18 cellular contexts compared by ENCODE assay signal in genomic region chr9:89747589-89747988, GRCh38.
"Had no signal": no experiment of that assay in that cellular context is flagged by ENCODE, and none has a peak within 500 bp of the region (broad histone marks: within the 10 kb centered on the region; RNA-seq: fewer than 3 reads in every experiment).

No MANE protein-coding gene starts in this region.

- H3K9me3 Mint-ChIP-seq: activated B cell treated with CpG ODN at 0.5 μM for 24 hours; dendritic cell treated with granulocyte-macrophage colony-stimulating factor and Interleukin-4, amounts not matched to agents 40 ng/mL and 50 ng/mL, for 4 days; stimulated activated naive CD8-positive, alpha-beta T cell treated with anti-CD3 and anti-CD28 coated beads, Interleukin-15, amount 100 ng/mL, for 72 hours had no signal

- H3K36me3 Mint-ChIP-seq: activated CD4-positive, alpha-beta memory T cell treated with anti-CD3 and anti-CD28 coated beads for 36 hours; activated naive CD8-positive, alpha-beta T cell had no signal

- H3K36me3 ChIP-seq: esophagus squamous epithelium, suprapubic skin, transverse colon, vagina had no signal

- DNase-seq: activated B cell treated with CpG ODN at 0.5 μM for 24 hours; activated CD4-positive, alpha-beta memory T cell treated with anti-CD3 and anti-CD28 coated beads for 36 hours; activated CD4-positive, alpha-beta T cell treated with anti-CD3 and anti-CD28 coated beads for 4 hours; activated effector memory CD4-positive, alpha-beta T cell treated with Interleukin-2 at 50 U/mL for 16 hours; activated T-cell treated with anti-CD3 and anti-CD28 coated beads, Interleukin-2, amount 50 U/mL, for 1 hour; effector CD8-positive, alpha-beta T cell; esophagus squamous epithelium; midbrain; stimulated activated CD4-positive, alpha-beta T cell treated with anti-CD3 and anti-CD28 coated beads, Interleukin-4, amount 100 ng/mL, for 1 hour; stimulated activated naive CD8-positive, alpha-beta T cell treated with anti-CD3 and anti-CD28 coated beads, Interleukin-15, amount 100 ng/mL, for 72 hours; transverse colon had no signal

- H3K4me3 Mint-ChIP-seq: activated B cell treated with CpG ODN at 0.5 μM for 24 hours; activated CD4-positive, alpha-beta memory T cell treated with anti-CD3 and anti-CD28 coated beads for 36 hours; activated naive CD8-positive, alpha-beta T cell; dendritic cell treated with granulocyte-macrophage colony-stimulating factor and Interleukin-4, amounts not matched to agents 40 ng/mL and 50 ng/mL, for 4 days; stimulated activated naive CD8-positive, alpha-beta T cell treated with anti-CD3 and anti-CD28 coated beads, Interleukin-15, amount 100 ng/mL, for 72 hours had no signal

- H3K27me3 ChIP-seq: esophagus squamous epithelium, suprapubic skin, transverse colon, vagina had no signal

- ATAC-seq: sciatic nerve; stimulated activated naive CD8-positive, alpha-beta T cell treated with anti-CD3 and anti-CD28 coated beads, Interleukin-15, amount 100 ng/mL, for 72 hours had no signal

- H3K27ac ChIP-seq: esophagus squamous epithelium, suprapubic skin, vagina had no signal

- H3K9me3 ChIP-seq: suprapubic skin, transverse colon, vagina had no signal

- H3K27ac Mint-ChIP-seq: activated B cell treated with CpG ODN at 0.5 μM for 24 hours; activated CD4-positive, alpha-beta memory T cell treated with anti-CD3 and anti-CD28 coated beads for 36 hours; activated naive CD8-positive, alpha-beta T cell; dendritic cell treated with granulocyte-macrophage colony-stimulating factor and Interleukin-4, amounts not matched to agents 40 ng/mL and 50 ng/mL, for 4 days; stimulated activated naive CD8-positive, alpha-beta T cell treated with anti-CD3 and anti-CD28 coated beads, Interleukin-15, amount 100 ng/mL, for 72 hours had no signal

- H3K4me3 ChIP-seq: esophagus squamous epithelium, lung, smooth muscle cell, suprapubic skin, transverse colon, vagina had no signal

- H3K27me3 Mint-ChIP-seq: activated B cell treated with CpG ODN at 0.5 μM for 24 hours; activated CD4-positive, alpha-beta memory T cell treated with anti-CD3 and anti-CD28 coated beads for 36 hours; activated naive CD8-positive, alpha-beta T cell had no signal
